Comparison of ENCODE assay signal across 9 cellular contexts in the genomic region with DNA sequence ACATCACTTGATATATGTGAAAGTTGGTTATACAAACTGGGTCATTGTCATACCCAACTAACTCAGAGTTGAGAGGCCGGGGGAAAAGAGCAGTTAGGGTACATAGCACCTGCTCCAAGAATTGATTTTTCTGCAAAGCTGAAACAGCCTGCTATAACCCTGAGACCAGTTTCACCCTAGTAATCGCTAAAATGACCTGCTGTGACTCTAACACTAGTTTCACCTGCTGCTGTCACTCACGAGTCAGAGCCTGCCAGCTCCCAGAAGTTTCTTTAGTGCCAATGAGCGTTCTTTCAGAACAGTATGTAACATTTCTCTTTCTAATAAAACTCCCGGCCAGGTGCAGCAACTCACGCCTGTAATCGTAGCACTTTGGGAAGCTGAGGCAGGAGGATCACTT. TPM values are rescaled to one million over a fixed set of nuclear protein-coding genes. Genes with fewer than 3 reads are reported as not detected.
DNase-seq lines count a peak whose midpoint lies in the region; ATAC-seq, FAIRE-seq and TF ChIP-seq lines count a peak whose summit lies in the region.
"Had no signal": no experiment of that assay in that cellular context is flagged by ENCODE, and none has a peak within 500 bp of the region (broad histone marks: within the 10 kb centered on the region; RNA-seq: fewer than 3 reads in every experiment).

No MANE protein-coding gene starts in this region.

- peaks cover 18% of the 10 kb centered on the region for H3K4me1 ChIP-seq in effector memory CD4-positive, alpha-beta T cell (ENCODE audit: control insufficient read depth, insufficient read depth, low read length, poor library complexity, severe bottlenecking)

- H3K27me3 ChIP-seq in effector memory CD4-positive, alpha-beta T cell (replicated peaks; ENCODE audit: control insufficient read depth, insufficient read depth, low read length, poor library complexity, severe bottlenecking), result no peaks in the 10 kb centered on the region

- no peak for FAIRE-seq in GM12891 (lab: Jason Lieb, UNC)

- peak; percentile 63 for ATAC-seq in GM19395 (IDR thresholded peaks at IDR 0.05; ENCODE audit: unreplicated experiment)
- peak; percentile 62 for ATAC-seq in HG03175 (IDR thresholded peaks at IDR 0.05; ENCODE audit: unreplicated experiment)

- H3K4me3 ChIP-seq in effector memory CD4-positive, alpha-beta T cell (ENCODE audit: insufficient read depth, low read depth, low read length, poor library complexity, severe bottlenecking), result no peak overlapping the region

- in situ Hi-C loops in GM13976 (cut with MboI; ENCODE audit: low sequenced_read_pairs, unreplicated experiment), result loop anchor here (10.0 kb wide), 1 partner anchor 118 kb away; a partner anchor contains a TSS

- DNase-seq in GM13976 (ENCODE audit: low spot score) (peak; percentile 47), C1 segment of cervical spinal cord (lab: John Stamatoyannopoulos, UW) (no peak), cerebellar cortex (ENCODE audit: low spot score) (no peak), NCI-H2227 (lab: John Stamatoyannopoulos, UW; ENCODE audit: unreplicated experiment) (no peak), GM12891 (ENCODE audit: insufficient read length, low spot score) (no peak)
- DNase-seq in effector memory CD4-positive, alpha-beta T cell, result no peak
- DNase-seq: NCI-H446 treated with DMSO at 0.1 percent for 48 hours had no signal

- no peaks in the 10 kb centered on the region for H3K9me3 ChIP-seq in effector memory CD4-positive, alpha-beta T cell (ENCODE audit: control insufficient read depth, low read length)

- TF ChIP-seq CTCF in GM13976 (IDR thresholded peaks at IDR 0.05; ENCODE audit: borderline replicate concordance, control extremely low read depth, extremely low read depth, insufficient read depth, missing control alignments), result no peak

- H3K36me3 ChIP-seq in effector memory CD4-positive, alpha-beta T cell (ENCODE audit: control insufficient read depth, insufficient read depth, low read length), result peaks cover 3% of the 10 kb centered on the region

- H3K27ac ChIP-seq in effector memory CD4-positive, alpha-beta T cell (ENCODE audit: insufficient read depth, low read length, poor library complexity, severe bottlenecking), result peak overlapping the region; percentile 59

- TF ChIP-seq POLR2A in GM12891 (IDR thresholded peaks at IDR 0.05; ENCODE audit: low read depth, low read length), result no peak

TF ChIP-seq in GM12891, 5 proteins besides CTCF, POLR2A, EP300 and RAD21:
- TF ChIP-seq POU2F2 (IDR thresholded peaks at IDR 0.05; ENCODE audit: low read depth, low read length), result no peak

RNA-seq across cellular contexts. Expression of a gene that starts 28.0 kb away (rescaled TPM):
- polyA plus RNA-seq in GM12891 (2012; ENCODE audit: low read depth, missing spikeins), result 278 TPM

RNA-seq across cellular contexts. Expression of a gene that starts 54.8 kb away (rescaled TPM):
- 13.5 TPM for polyA plus RNA-seq in GM12891 (2012; ENCODE audit: low read depth, missing spikeins)

RNA-seq across cellular contexts. Expression of a gene that starts 57.3 kb away (rescaled TPM):
- polyA plus RNA-seq in GM12891 (2012; ENCODE audit: low read depth, missing spikeins), result 24.9 TPM
